ENCODE assay signal across 20 cellular contexts in the genomic region with DNA sequence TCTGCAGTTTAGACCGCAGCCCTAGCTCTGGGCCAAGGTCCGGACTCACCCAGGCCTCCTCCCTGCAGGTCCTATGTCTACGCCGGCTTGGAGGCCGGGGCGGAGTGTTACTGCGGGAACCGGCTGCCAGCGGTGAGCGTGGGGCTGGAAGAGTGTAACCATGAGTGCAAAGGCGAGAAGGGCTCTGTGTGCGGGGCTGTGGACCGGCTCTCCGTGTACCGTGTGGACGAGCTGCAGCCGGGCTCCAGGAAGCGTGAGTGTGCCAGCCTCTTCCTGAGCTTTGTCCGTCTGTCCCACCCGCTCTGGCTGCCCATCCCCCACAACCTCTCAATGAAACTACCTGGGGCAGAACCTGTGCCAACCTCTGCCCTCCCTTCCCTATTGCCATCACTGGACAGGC. TPM values are rescaled to one million over a fixed set of nuclear protein-coding genes. Genes with fewer than 3 reads are reported as not detected.
A peak's percentile ranks its signal among the peaks of the same experiment; 100 is the strongest.
DNase-seq lines count a peak whose midpoint lies in the region; ATAC-seq, FAIRE-seq and TF ChIP-seq lines count a peak whose summit lies in the region.
"Had no signal": no experiment of that assay in that cellular context is flagged by ENCODE, and none has a peak within 500 bp of the region (broad histone marks: within the 10 kb centered on the region; RNA-seq: fewer than 3 reads in every experiment).

No MANE protein-coding gene starts in this region.

- TF ChIP-seq EP300 in H1 (IDR thresholded peaks at IDR 0.05; ENCODE audit: borderline replicate concordance in 1 of 2, low read depth in 2 of 2, low read length in 2 of 2), result no peak
- no peak for TF ChIP-seq EP300 in upper lobe of left lung (IDR thresholded peaks at IDR 0.05)

- TF ChIP-seq CTCF in WERI-Rb-1 (IDR thresholded peaks at IDR 0.05; ENCODE audit: low read depth, low read length), result no peak
- TF ChIP-seq CTCF in H1 (IDR thresholded peaks at IDR 0.05; ENCODE audit: control extremely low read depth in 1 of 3, insufficient read depth in 1 of 3, low read depth in 1 of 3, low read length in 3 of 3), result no peak
- no peak for TF ChIP-seq CTCF in upper lobe of left lung (IDR thresholded peaks at IDR 0.05)
- no peak for TF ChIP-seq CTCF in GM10248 (IDR thresholded peaks at IDR 0.05; ENCODE audit: control extremely low read depth, extremely low read depth, low read depth, missing control alignments)

- H3K14ac ChIP-seq in H1 (ENCODE audit: insufficient read length) (no peak overlapping the region), neuronal stem cell (ENCODE audit: low read length) (no peak overlapping the region)

- H4K91ac ChIP-seq in H1 (replicated peaks; ENCODE audit: insufficient read length, low read length) (no peak overlapping the region), neuronal stem cell (ENCODE audit: low read depth, low read length, poor library complexity) (no peak overlapping the region)

- H2AFZ ChIP-seq in H1 (ENCODE audit: low read length), result no peak overlapping the region
- no peak overlapping the region for H2AFZ ChIP-seq in neuronal stem cell (ENCODE audit: low read length)

- no peaks in the 10 kb centered on the region; the same call in 1 of the 2 replicates for H3K23me2 ChIP-seq in H1 (ENCODE audit: low read depth, low read length)

- H3K4me1 ChIP-seq in H1 (replicated peaks in 1 of 4; ENCODE audit: control insufficient read depth in 3 of 4, insufficient read depth in 4 of 4, low read length in 3 of 4), result peaks cover 0 to 2% (median 0%) of the 10 kb centered on the region in 4 experiments; a peak in 1 of 7 replicates
- peaks cover 0 to 10% of the 10 kb centered on the region in 2 donors for H3K4me1 ChIP-seq in neuronal stem cell (ENCODE audit: control insufficient read depth in 2 of 2, insufficient read depth in 1 of 2, low read depth in 1 of 2, low read length in 2 of 2)
- no peaks in the 10 kb centered on the region for H3K4me1 ChIP-seq in upper lobe of left lung
- H3K4me1 ChIP-seq: SJSA1 had no signal

- H3K4ac ChIP-seq in H1 (replicated peaks; ENCODE audit: insufficient read length, low read depth, low read length), result no peak overlapping the region
- H3K4ac ChIP-seq in neuronal stem cell (ENCODE audit: low read length), result no peak overlapping the region

- H2AK5ac ChIP-seq in H1 (ENCODE audit: low read depth, low read length), result 0 out of 2 replicates have a peak overlapping the region, but pooled peaks have one; percentile 1
- peak overlapping the region; percentile 90 for H2AK5ac ChIP-seq in neuronal stem cell (ENCODE audit: low read depth, low read length)

- H3K9ac ChIP-seq in H1 (replicated peaks in 1 of 4; ENCODE audit: extremely low read depth in 1 of 4, low read depth in 3 of 4, low read length in 3 of 4) (no peak overlapping the region), neuronal stem cell (ENCODE audit: low read depth, low read length, poor library complexity) (no peak overlapping the region)

- TF ChIP-seq POLR2A in H1 (IDR thresholded peaks at IDR 0.05; ENCODE audit: control extremely low read depth in 1 of 2, low read depth in 2 of 2, low read length in 2 of 2) (no peak), upper lobe of left lung (IDR thresholded peaks at IDR 0.05) (no peak)

- FAIRE-seq in H1 (lab: Jason Lieb, UNC), result no peak
- FAIRE-seq: K562 had no signal

- H3K4me3 ChIP-seq in WERI-Rb-1 (ENCODE audit: low read depth, low read length), result no peak overlapping the region
- H3K4me3 ChIP-seq in H1 (ENCODE audit: extremely low read depth in 1 of 4, insufficient read depth in 2 of 4, low read depth in 3 of 4, low read length in 4 of 4), result no peak overlapping the region
- H3K4me3 ChIP-seq in neuronal stem cell (ENCODE audit: low read length in 2 of 2), result no peak overlapping the region
- H3K4me3 ChIP-seq in upper lobe of left lung, result no peak overlapping the region
- H3K4me3 ChIP-seq: K562, SJSA1 had no signal

- CTCF ChIA-PET in H1 (lab: Charles Lee; ENCODE audit: partially characterized antibody) (interaction anchor here (1.4 to 2.6 kb wide), 3 partner anchors 19 to 296 kb away, joined by 3 to 14 read pairs (median 7); no protein-coding TSS in a partner anchor), GM10248 (lab: Yijun Ruan, JAX) (interaction anchor here (1.3 to 2.5 kb wide), 2 partner anchors 10 to 22 kb away, joined by 4 to 8 read pairs; no protein-coding TSS in a partner anchor)

- no peak for TF ChIP-seq RAD21 in H1 (IDR thresholded peaks at IDR 0.05 in 1 of 2, conservative IDR thresholded peaks at IDR 0.05 in 1 of 2; ENCODE audit: low read depth in 2 of 2, low read length in 2 of 2)

- H3K79me2 ChIP-seq in H1 (ENCODE audit: control insufficient read depth in 1 of 2, insufficient read depth in 2 of 2, low read length in 2 of 2), result no peaks in the 10 kb centered on the region

- H3K4me2 ChIP-seq in H1 (ENCODE audit: insufficient read depth in 1 of 2, low read depth in 2 of 2, low read length in 2 of 2) (no peak overlapping the region), neuronal stem cell (ENCODE audit: insufficient read depth, low read length, poor library complexity, severe bottlenecking) (no peak overlapping the region)

- H2BK15ac ChIP-seq in H1 (ENCODE audit: low read length) (no peak overlapping the region), neuronal stem cell (ENCODE audit: low read length) (peak overlapping the region; percentile 13)

- H3K36me3 ChIP-seq in WERI-Rb-1 (peaks cover 94% of the 10 kb centered on the region), H1 (ENCODE audit: control insufficient read depth in 2 of 4, insufficient read depth in 4 of 4, low read length in 3 of 4) (peaks cover 0 to 9% (median 1%) of the 10 kb centered on the region in 4 experiments; a peak in 5 of 8 replicates), neuronal stem cell (replicated peaks in 1 of 2; ENCODE audit: control insufficient read depth in 2 of 2, insufficient read depth in 2 of 2, low read length in 2 of 2) (peaks cover 18 to 84% of the 10 kb centered on the region in 2 donors), upper lobe of left lung (no peaks in the 10 kb centered on the region)
- H3K36me3 ChIP-seq: SJSA1 had no signal

- H3K27me3 ChIP-seq in WERI-Rb-1 (ENCODE audit: insufficient read depth, low read depth, severe bottlenecking) (no peaks in the 10 kb centered on the region), H1 (replicated peaks in 1 of 4; ENCODE audit: control insufficient read depth in 3 of 4, extremely low read depth in 1 of 4, insufficient read depth in 3 of 4, low read length in 3 of 4) (no peaks in the 10 kb centered on the region), neuronal stem cell (ENCODE audit: control insufficient read depth in 3 of 3, insufficient read depth in 3 of 3, low read depth in 1 of 3, low read length in 3 of 3) (no peaks in the 10 kb centered on the region), upper lobe of left lung (no peaks in the 10 kb centered on the region)
- H3K27me3 ChIP-seq: SJSA1 had no signal

- H2BK120ac ChIP-seq in H1 (replicated peaks; ENCODE audit: low read depth, low read length) (no peak overlapping the region), neuronal stem cell (ENCODE audit: low read depth, low read length) (no peak overlapping the region)

- H3K18ac ChIP-seq in H1 (ENCODE audit: extremely low read depth, low read length), result no peak overlapping the region
- H3K18ac ChIP-seq in neuronal stem cell (ENCODE audit: low read length), result peak overlapping the region; percentile 40

- H3K27ac ChIP-seq in WERI-Rb-1 (peak overlapping the region; percentile 87), H1 (ENCODE audit: low read depth, low read length) (no peak overlapping the region), neuronal stem cell (replicated peaks; ENCODE audit: low read length) (no peak overlapping the region), upper lobe of left lung (no peak overlapping the region)
- H3K27ac ChIP-seq: SJSA1 had no signal

- H3K9me3 ChIP-seq in WERI-Rb-1 (ENCODE audit: severe bottlenecking), result no peaks in the 10 kb centered on the region
- H3K9me3 ChIP-seq in H1 (ENCODE audit: insufficient read depth in 2 of 2, low read depth in 1 of 2, low read length in 1 of 2), result no peaks in the 10 kb centered on the region
- no peaks in the 10 kb centered on the region for H3K9me3 ChIP-seq in neuronal stem cell (replicated peaks in 1 of 2; ENCODE audit: control insufficient read depth in 2 of 2, insufficient read depth in 1 of 2, low read depth in 1 of 2, low read length in 2 of 2)
- no peaks in the 10 kb centered on the region for H3K9me3 ChIP-seq in upper lobe of left lung
- H3K9me3 ChIP-seq: SJSA1 had no signal

- H4K5ac ChIP-seq in H1 (ENCODE audit: insufficient read length, low read depth, low read length), result no peak overlapping the region

- H2BK12ac ChIP-seq in H1 (ENCODE audit: low read depth, low read length) (no peak overlapping the region), neuronal stem cell (ENCODE audit: low read length) (no peak overlapping the region)

- POLR2A ChIA-PET in H1 (lab: Charles Lee; ENCODE audit: partially characterized antibody), result no interaction called here
- POLR2A ChIA-PET in GM10248 (lab: Yijun Ruan, JAX), result no interaction called here

- H3K56ac ChIP-seq in H1 (replicated peaks; ENCODE audit: insufficient read length, low read depth, low read length), result no peak overlapping the region

- H4K8ac ChIP-seq in H1 (ENCODE audit: extremely low read depth, insufficient read depth, low read length), result 0 out of 2 replicates have a peak overlapping the region, but pooled peaks have one; percentile 41
- H4K8ac ChIP-seq in neuronal stem cell (ENCODE audit: low read depth, low read length), result no peak overlapping the region

- H3K79me1 ChIP-seq in H1 (ENCODE audit: low read depth, low read length) (no peaks in the 10 kb centered on the region), neuronal stem cell (ENCODE audit: low read depth, low read length) (no peaks in the 10 kb centered on the region)

- H2BK5ac ChIP-seq in H1 (ENCODE audit: low read depth, low read length) (no peak overlapping the region), neuronal stem cell (ENCODE audit: low read length) (no peak overlapping the region)

- DNase-seq in WERI-Rb-1 (no peak), H1 (ENCODE audit: low read depth in 1 of 2, low spot score in 2 of 2) (no peak), neuronal stem cell (ENCODE audit: low spot score) (no peak), upper lobe of left lung (no peak), LoVo (ENCODE audit: low spot score) (no peak), GM10248 (ENCODE audit: extremely low spot score) (no peak), NCI-H82 (lab: John Stamatoyannopoulos, UW) (no peak)
- DNase-seq: CD4-positive, CD25-positive, alpha-beta regulatory T cell; EL; GF-D8; H7; NCI-H1105; NCI-H146; NCI-H2029; NCI-H2227 treated with DMSO at 0.1 percent for 48 hours; NCI-H524; NCI-H774 had no signal

- peak; percentile 25 to 35 for ATAC-seq in upper lobe of left lung (ENCODE audit: low FRiP score in 2 of 2)
- ATAC-seq: K562, Panc1 had no signal

- WGBS in H1 (ENCODE audit: extremely low coverage in 1 of 2, insufficient coverage in 1 of 2, insufficient read length in 1 of 2, insufficient replicate concordance in 2 of 2, low coverage in 1 of 2, low lambda C conversion rate in 2 of 2, missing lambda C conversion rate in 1 of 2), 2 experiments, result 92% methylated on average over 20 of the region's 20 CpGs; no CpG with 5 or more reads in 1 of the 2 experiments
- no CpG with 5 or more reads among the region's 20 CpGs for WGBS in neuronal stem cell (ENCODE audit: extremely low coverage in 2 of 2, insufficient read length in 2 of 2, insufficient replicate concordance in 1 of 2), 2 donors
- WGBS in upper lobe of left lung, 2 donors, result 79 to 85% methylated on average over 18 to 20 of the region's 20 CpGs

- H2BK20ac ChIP-seq in H1 (ENCODE audit: low read length), result no peak overlapping the region

- no peaks in the 10 kb centered on the region for H4K20me1 ChIP-seq in H1 (replicated peaks in 1 of 2; ENCODE audit: control insufficient read depth in 1 of 2, insufficient read depth in 2 of 2, low read length in 2 of 2)

- H3K23ac ChIP-seq in H1 (ENCODE audit: insufficient read length), result no peak overlapping the region
- peak overlapping the region; percentile 83 for H3K23ac ChIP-seq in neuronal stem cell (ENCODE audit: low read depth, low read length, poor library complexity)

RNA-seq across cellular contexts. Expression of a gene that starts 20.1 kb away (rescaled TPM):
- total RNA-seq in H1 (2021; fragmentation: NEBNext Ultra II Directional; extraction: Animal tissue kit (Norgen Biotek cat#: 25700)), result 39.0 and 47.4 TPM in 2 replicates
- polyA plus RNA-seq in H1 (2011; rRNA removed), result 21.9 and 26.6 TPM in 2 replicates
- 20.6 TPM for polyA plus RNA-seq in H1 (2011; cell fraction: cytosol; rRNA removed)
- 31.5 TPM for polyA plus RNA-seq in H1 (2011; cell fraction: nucleus; rRNA removed)
- 18.6 to 27.6 TPM (median 23.2 TPM) in 4 replicates for polyA plus RNA-seq in H1 (2012, experiment 1 of 2)
- polyA plus RNA-seq in H1 (2012, experiment 2 of 2), result 18.5 TPM
- polyA plus RNA-seq in H1 (2013, experiment 1 of 2), result 17.1 TPM
- 18.2 TPM for polyA plus RNA-seq in H1 (2013, experiment 2 of 2)
- polyA minus RNA-seq in H1 (2011; rRNA and poly(A)+ RNA removed), result 31.8 and 32.3 TPM in 2 replicates
- 32.1 TPM for polyA minus RNA-seq in H1 (2011; cell fraction: cytosol; rRNA and poly(A)+ RNA removed)
- polyA minus RNA-seq in H1 (2011; cell fraction: nucleus; rRNA and poly(A)+ RNA removed), result 18.6 TPM
- 19.9 TPM for polyA plus RNA-seq in neuronal stem cell (2013, experiment 1 of 2)
- 19.9 TPM for polyA plus RNA-seq in neuronal stem cell (2013, experiment 2 of 2)
- total RNA-seq in upper lobe of left lung, result 10 to 100 TPM in 1 of 6 donors, 1 to 10 TPM in 5; 1.0 to 17.5 (median 3.8) TPM
- total RNA-seq: CD4-positive, CD25-positive, alpha-beta regulatory T cell; K562 had no signal
- polyA plus RNA-seq: CD4-positive, CD25-positive, alpha-beta regulatory T cell; K562 had no signal
